11 cellular contexts compared by ENCODE assay signal in the genomic region with DNA sequence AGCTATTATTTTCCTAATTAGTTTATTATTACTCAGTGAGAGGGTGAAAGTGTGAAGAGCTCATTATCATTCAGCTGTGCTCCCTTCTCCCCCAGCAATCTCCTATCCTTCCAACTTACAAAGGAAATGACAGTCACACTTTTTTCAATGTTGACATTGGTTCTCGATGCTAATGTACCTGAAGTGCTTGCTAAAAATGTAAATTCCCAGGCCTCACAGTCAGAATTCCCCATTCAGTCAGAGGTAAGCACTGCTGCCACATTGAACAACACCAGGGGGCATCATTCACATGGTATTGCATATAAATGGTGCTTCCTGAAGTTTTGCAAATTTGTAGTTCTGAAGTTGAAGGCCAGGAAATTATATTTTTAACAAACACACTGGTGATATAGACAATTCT.
DNase-seq lines count a peak whose midpoint lies in the region; ATAC-seq and TF ChIP-seq lines count a peak whose summit lies in the region.
"Had no signal": no experiment of that assay in that cellular context is flagged by ENCODE, and none has a peak within 500 bp of the region (broad histone marks: within the 10 kb centered on the region; RNA-seq: fewer than 3 reads in every experiment).

No MANE protein-coding gene starts in this region.

- H3K9me3 Mint-ChIP-seq in stimulated activated naive B cell treated with anti-CD40 and anti-IgM and Interleukin-4, amounts not matched to agents 10 μg/mL and 1 μg/mL and 100 μg/mL, for 72 hours, result no peaks in the 10 kb centered on the region

- H3K27ac Mint-ChIP-seq in stimulated activated naive B cell treated with anti-CD40 and anti-IgM and Interleukin-4, amounts not matched to agents 10 μg/mL and 1 μg/mL and 100 μg/mL, for 72 hours, result no peak overlapping the region

- ATAC-seq in HG02763 (IDR thresholded peaks at IDR 0.05; ENCODE audit: unreplicated experiment), result no peak
- no peak for ATAC-seq in stimulated activated naive B cell treated with anti-CD40 and anti-IgM and Interleukin-4, amounts not matched to agents 10 μg/mL and 1 μg/mL and 100 μg/mL, for 72 hours (replicated peaks)

- H3K4me1 Mint-ChIP-seq in stimulated activated naive B cell treated with anti-CD40 and anti-IgM and Interleukin-4, amounts not matched to agents 10 μg/mL and 1 μg/mL and 100 μg/mL, for 72 hours, result no peaks in the 10 kb centered on the region

- H3K4me3 Mint-ChIP-seq in stimulated activated naive B cell treated with anti-CD40 and anti-IgM and Interleukin-4, amounts not matched to agents 10 μg/mL and 1 μg/mL and 100 μg/mL, for 72 hours, result no peak overlapping the region

- no peak overlapping the region for H3K4me3 ChIP-seq in LNCaP clone FGC (ENCODE audit: low read depth, low read length)
- H3K4me3 ChIP-seq: ascending aorta, spleen had no signal

- no peaks in the 10 kb centered on the region for H3K27me3 Mint-ChIP-seq in stimulated activated naive B cell treated with anti-CD40 and anti-IgM and Interleukin-4, amounts not matched to agents 10 μg/mL and 1 μg/mL and 100 μg/mL, for 72 hours

- peak; percentile 48 for TF ChIP-seq CTCF in LNCaP clone FGC (IDR thresholded peaks at IDR 0.05; ENCODE audit: control insufficient read depth, extremely low read depth, insufficient read depth)

- DNase-seq in ELF-1 (ENCODE audit: low read depth, low spot score), result peak; percentile 48
- no peak for DNase-seq in LNCaP clone FGC (ENCODE audit: low read depth)
- DNase-seq in RKO (ENCODE audit: low spot score), result peak; percentile 11
- peak; percentile 71 for DNase-seq in iPS-NIHi7 (ENCODE audit: extremely low spot score)
- no peak for DNase-seq in activated T-cell treated with anti-CD3 and anti-CD28 coated beads, Interleukin-2, amount 50 U/mL, for 1 hour
- DNase-seq in stimulated activated naive B cell treated with anti-CD40 and anti-IgM and Interleukin-4, amounts not matched to agents 10 μg/mL and 1 μg/mL and 100 μg/mL, for 72 hours, result no peak
- DNase-seq: activated CD4-positive, alpha-beta T cell treated with anti-CD3 and anti-CD28 coated beads, Interleukin-2, amount 50 U/mL, for 1 hour; midbrain; spleen had no signal

- no peaks in the 10 kb centered on the region for H3K36me3 Mint-ChIP-seq in stimulated activated naive B cell treated with anti-CD40 and anti-IgM and Interleukin-4, amounts not matched to agents 10 μg/mL and 1 μg/mL and 100 μg/mL, for 72 hours

Comparison
In these comparisons a context has a peak if more than half of its experiments do, and no peak if none do; other contexts are left out.
1. DNase-seq: peak in ELF-1 (single experiment), RKO (single experiment) and iPS-NIHi7 (single experiment); none in LNCaP clone FGC (single experiment), activated T-cell treated with anti-CD3 and anti-CD28 coated beads, Interleukin-2, amount 50 U/mL, for 1 hour (single experiment) and stimulated activated naive B cell treated with anti-CD40 and anti-IgM and Interleukin-4, amounts not matched to agents 10 μg/mL and 1 μg/mL and 100 μg/mL, for 72 hours (single experiment).